2 cellular contexts compared by ENCODE assay signal in the genomic region with DNA sequence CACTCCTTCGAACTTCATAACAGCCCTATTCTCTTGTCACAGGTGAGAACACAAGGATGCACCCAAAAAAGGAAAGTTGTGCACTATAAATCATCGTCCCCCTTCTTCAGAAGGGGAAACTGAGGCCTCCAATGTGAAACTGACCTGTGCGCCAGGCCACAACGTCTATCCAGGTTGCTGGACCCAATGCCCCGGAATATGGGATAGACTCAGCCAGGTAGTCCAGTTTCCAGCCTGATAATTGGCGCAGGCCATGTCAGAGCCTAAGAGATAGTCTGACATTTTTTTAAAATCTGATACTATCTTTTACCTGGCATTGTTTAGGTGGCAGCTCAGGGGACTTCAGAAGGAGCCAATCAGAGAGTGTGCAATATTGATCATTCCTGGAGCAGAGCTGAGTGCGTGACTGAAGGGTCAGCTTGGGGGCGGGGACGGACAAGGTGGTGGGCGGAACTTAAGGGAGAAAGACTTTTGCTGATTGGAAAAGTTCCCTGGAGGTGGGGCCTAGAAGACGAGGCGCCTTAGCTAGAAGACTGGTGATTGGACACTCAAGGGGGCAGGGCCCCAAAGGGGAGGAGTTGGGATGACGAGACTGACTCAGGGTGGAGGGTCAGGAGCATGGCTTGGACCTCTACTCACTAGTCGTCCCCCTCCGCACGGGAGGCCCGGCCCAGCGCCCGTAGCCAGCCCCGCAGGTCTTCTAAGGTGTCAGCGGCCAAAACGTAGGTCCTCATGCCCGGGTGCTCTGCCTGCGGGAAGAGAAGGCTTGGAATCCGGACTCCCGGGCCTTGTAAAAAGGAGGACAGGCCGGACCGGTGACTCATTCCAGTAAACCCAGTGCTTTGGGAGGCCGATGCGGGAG.
TF ChIP-seq lines count a peak whose summit lies in the region.

No MANE protein-coding gene starts in this region.

TF ChIP-seq in SK-N-SH, 30 proteins besides CTCF, POLR2A, EP300 and RAD21 (continued from another document):
- TF ChIP-seq EZH2phosphoT487 (IDR thresholded peaks at IDR 0.05; ENCODE audit: borderline replicate concordance, low read depth) (no peak), RXRA (IDR thresholded peaks at IDR 0.05; ENCODE audit: borderline replicate concordance, low read depth) (no peak), FOSL2 (IDR thresholded peaks at IDR 0.05; ENCODE audit: borderline replicate concordance, low read depth) (no peak), RFX5 (IDR thresholded peaks at IDR 0.05; ENCODE audit: low read length) (no peak), YY1 (IDR thresholded peaks at IDR 0.05; ENCODE audit: low read depth) (no peak), GABPA (IDR thresholded peaks at IDR 0.05; ENCODE audit: low read depth) (no peak)
- TF ChIP-seq, protein P1, sequence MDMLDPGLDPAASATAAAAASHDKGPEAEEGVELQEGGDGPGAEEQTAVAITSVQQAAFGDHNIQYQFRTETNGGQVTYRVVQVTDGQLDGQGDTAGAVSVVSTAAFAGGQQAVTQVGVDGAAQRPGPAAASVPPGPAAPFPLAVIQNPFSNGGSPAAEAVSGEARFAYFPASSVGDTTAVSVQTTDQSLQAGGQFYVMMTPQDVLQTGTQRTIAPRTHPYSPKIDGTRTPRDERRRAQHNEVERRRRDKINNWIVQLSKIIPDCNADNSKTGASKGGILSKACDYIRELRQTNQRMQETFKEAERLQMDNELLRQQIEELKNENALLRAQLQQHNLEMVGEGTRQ (IDR thresholded peaks at IDR 0.05; ENCODE audit: borderline replicate concordance, low read depth, low read length): no peak

TF ChIP-seq in SK-N-SH treated with all-trans-retinoic acid at 6 μM for 48 hours, 23 proteins besides CTCF, POLR2A, EP300 and RAD21 (continued from another document):
- no peak for TF ChIP-seq ZFP3 (CRISPR knock-in tag; IDR thresholded peaks at IDR 0.05)
- TF ChIP-seq ZC3H10 (CRISPR knock-in tag; IDR thresholded peaks at IDR 0.05): no peak
- TF ChIP-seq TCF4 (CRISPR knock-in tag; IDR thresholded peaks at IDR 0.05; ENCODE audit: borderline replicate concordance): no peak
- TF ChIP-seq BACH2 (CRISPR knock-in tag; IDR thresholded peaks at IDR 0.05; ENCODE audit: borderline replicate concordance): no peak
- TF ChIP-seq TOX (CRISPR knock-in tag; IDR thresholded peaks at IDR 0.05; ENCODE audit: borderline replicate concordance): no peak
- TF ChIP-seq RARB (CRISPR knock-in tag; IDR thresholded peaks at IDR 0.05): no peak
- no peak for TF ChIP-seq ISL1 (CRISPR knock-in tag; IDR thresholded peaks at IDR 0.05)
- TF ChIP-seq ARNTL (CRISPR knock-in tag; IDR thresholded peaks at IDR 0.05; ENCODE audit: borderline replicate concordance, low read depth): no peak
- TF ChIP-seq, protein P2, sequence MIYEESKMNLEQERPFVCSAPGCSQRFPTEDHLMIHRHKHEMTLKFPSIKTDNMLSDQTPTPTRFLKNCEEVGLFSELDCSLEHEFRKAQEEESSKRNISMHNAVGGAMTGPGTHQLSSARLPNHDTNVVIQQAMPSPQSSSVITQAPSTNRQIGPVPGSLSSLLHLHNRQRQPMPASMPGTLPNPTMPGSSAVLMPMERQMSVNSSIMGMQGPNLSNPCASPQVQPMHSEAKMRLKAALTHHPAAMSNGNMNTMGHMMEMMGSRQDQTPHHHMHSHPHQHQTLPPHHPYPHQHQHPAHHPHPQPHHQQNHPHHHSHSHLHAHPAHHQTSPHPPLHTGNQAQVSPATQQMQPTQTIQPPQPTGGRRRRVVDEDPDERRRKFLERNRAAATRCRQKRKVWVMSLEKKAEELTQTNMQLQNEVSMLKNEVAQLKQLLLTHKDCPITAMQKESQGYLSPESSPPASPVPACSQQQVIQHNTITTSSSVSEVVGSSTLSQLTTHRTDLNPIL (CRISPR knock-in tag; IDR thresholded peaks at IDR 0.05; ENCODE audit: low read depth): no peak
- no peak for TF ChIP-seq CSDC2 (CRISPR knock-in tag; IDR thresholded peaks at IDR 0.05)
